In genomic region chr20:9359561-9360308, GRCh38 we compare ENCODE assay signal across 8 cellular contexts.
DNase-seq lines count a peak whose midpoint lies in the region; ATAC-seq and TF ChIP-seq lines count a peak whose summit lies in the region.

No MANE protein-coding gene starts in this region.

- ATAC-seq in activated CD8-positive, alpha-beta memory T cell treated with anti-CD3 and anti-CD28 coated beads, Interleukin-2, amount 10 ng/mL, durations not matched to agents 7 days and 5 days = no peak

- no peak overlapping the region for H2BK120ac ChIP-seq in neuronal stem cell (ENCODE audit: low read depth, low read length)

- H4K8ac ChIP-seq in neuronal stem cell (ENCODE audit: low read depth, low read length) = no peak overlapping the region

- H3K9ac ChIP-seq in neuronal stem cell (ENCODE audit: low read depth, low read length, poor library complexity) = no peak overlapping the region

- H3K27ac ChIP-seq in PC-9 = no peak overlapping the region
- H3K27ac ChIP-seq in esophagus squamous epithelium = peak overlapping the region in 2 of 4 donors; percentile 29 to 31
- H3K27ac ChIP-seq in neuronal stem cell (replicated peaks; ENCODE audit: low read length) = peak overlapping the region; percentile 16

- no peak for TF ChIP-seq POLR2A in esophagus squamous epithelium (IDR thresholded peaks at IDR 0.05)

- H3K4me3 ChIP-seq in BE2C (ENCODE audit: low read depth, low read length) = peak overlapping the region; percentile 33
- no peak overlapping the region for H3K4me3 ChIP-seq in PC-9
- H3K4me3 ChIP-seq in esophagus squamous epithelium = no peak overlapping the region
- no peak overlapping the region for H3K4me3 ChIP-seq in neuronal stem cell (ENCODE audit: low read length in 2 of 2)

- H3K79me1 ChIP-seq in neuronal stem cell (ENCODE audit: low read depth, low read length) = no peaks in the 10 kb centered on the region

- H3K14ac ChIP-seq in neuronal stem cell (ENCODE audit: low read length) = no peak overlapping the region

- no peaks in the 10 kb centered on the region; the same call in 1 of the 2 replicates for H4K20me1 ChIP-seq in PC-9 (ENCODE audit: insufficient read depth)

- H2BK15ac ChIP-seq in neuronal stem cell (ENCODE audit: low read length) = no peak overlapping the region

- H3K4me1 ChIP-seq in BE2C = peaks cover 14% of the 10 kb centered on the region
- H3K4me1 ChIP-seq in PC-9 (replicated peaks; ENCODE audit: insufficient read depth) = no peaks in the 10 kb centered on the region
- peaks cover 0 to 18% (median 0%) of the 10 kb centered on the region in 3 donors for H3K4me1 ChIP-seq in esophagus squamous epithelium
- H3K4me1 ChIP-seq in neuronal stem cell (ENCODE audit: control insufficient read depth in 2 of 2, insufficient read depth in 1 of 2, low read depth in 1 of 2, low read length in 2 of 2) = peaks cover 8 to 16% of the 10 kb centered on the region in 2 donors

- H3K23ac ChIP-seq in neuronal stem cell (ENCODE audit: low read depth, low read length, poor library complexity) = no peak overlapping the region

- H3K36me3 ChIP-seq in BE2C (peaks cover 21% of the 10 kb centered on the region), PC-9 (ENCODE audit: low read depth) (no peaks in the 10 kb centered on the region), esophagus squamous epithelium (no peaks in the 10 kb centered on the region), neuronal stem cell (replicated peaks in 1 of 2; ENCODE audit: control insufficient read depth in 2 of 2, insufficient read depth in 2 of 2, low read length in 2 of 2) (peaks cover 3 to 15% of the 10 kb centered on the region in 2 donors)

- H3K9me3 ChIP-seq in BE2C (no peaks in the 10 kb centered on the region), PC-9 (ENCODE audit: insufficient read depth, low read depth) (no peaks in the 10 kb centered on the region), esophagus squamous epithelium (no peaks in the 10 kb centered on the region), neuronal stem cell (replicated peaks in 1 of 2; ENCODE audit: control insufficient read depth in 2 of 2, insufficient read depth in 1 of 2, low read depth in 1 of 2, low read length in 2 of 2) (peaks cover 0 to 3% of the 10 kb centered on the region in 2 donors)

- intact Hi-C loops in PC-9 (cut with micrococcal nuclease; ENCODE audit: unreplicated experiment) (loop anchor here (1.0 to 2.0 kb wide), 3 partner anchors 291 to 569 kb away; partner anchors contain the start of gene PLCB4), esophagus squamous epithelium (cut with DNase I) (loop anchor here (10.0 kb wide), 1 partner anchor 505 kb away; no protein-coding TSS in a partner anchor)

- 53 to 54% methylated on average over 14 of the region's 14 CpGs for WGBS in esophagus squamous epithelium, 2 donors
- WGBS in neuronal stem cell (ENCODE audit: extremely low coverage in 2 of 2, insufficient read length in 2 of 2, insufficient replicate concordance in 1 of 2), 2 donors = no CpG with 5 or more reads among the region's 14 CpGs

- H3K27me3 ChIP-seq in BE2C (no peaks in the 10 kb centered on the region), PC-9 (ENCODE audit: insufficient read depth, low read depth) (no peaks in the 10 kb centered on the region), esophagus squamous epithelium (no peaks in the 10 kb centered on the region), neuronal stem cell (ENCODE audit: control insufficient read depth in 3 of 3, insufficient read depth in 3 of 3, low read depth in 1 of 3, low read length in 3 of 3) (no peaks in the 10 kb centered on the region)

- H3K9me3 Mint-ChIP-seq in activated CD8-positive, alpha-beta memory T cell treated with anti-CD3 and anti-CD28 coated beads, Interleukin-2, amount 10 ng/mL, durations not matched to agents 7 days and 5 days (ENCODE audit: low read depth) = no peaks in the 10 kb centered on the region

- H3K27ac Mint-ChIP-seq in activated CD8-positive, alpha-beta memory T cell treated with anti-CD3 and anti-CD28 coated beads, Interleukin-2, amount 10 ng/mL, durations not matched to agents 7 days and 5 days = no peak overlapping the region

- H3K4me1 Mint-ChIP-seq in activated CD8-positive, alpha-beta memory T cell treated with anti-CD3 and anti-CD28 coated beads, Interleukin-2, amount 10 ng/mL, durations not matched to agents 7 days and 5 days = no peaks in the 10 kb centered on the region

- POLR2A ChIA-PET in PC-9 (lab: Charles Lee; ENCODE audit: unreplicated experiment) = interaction anchor here (0.6 kb wide), 1 partner anchor 443 kb away, joined by 4 read pairs; no protein-coding TSS in a partner anchor

- no peak overlapping the region for H2AK5ac ChIP-seq in neuronal stem cell (ENCODE audit: low read depth, low read length)

- H3K9me2 ChIP-seq in PC-9 (ENCODE audit: insufficient read depth) = no peaks in the 10 kb centered on the region

- peak; percentile 74 for TF ChIP-seq CTCF in BE2C (IDR thresholded peaks at IDR 0.05; ENCODE audit: low read depth, low read length)
- peak; percentile 75 for TF ChIP-seq CTCF in PC-9 (conservative IDR thresholded peaks at IDR 0.05)
- TF ChIP-seq CTCF in esophagus squamous epithelium (IDR thresholded peaks at IDR 0.05) = peak in 5 of 6 experiments; percentile 27 to 62 (median 44)

- DNase-seq in BE2C (peak; percentile 69), HPDE6-E6E7 (ENCODE audit: extremely low spot score) (peak; percentile 19), PC-9 (peak; percentile 37 to 39), esophagus squamous epithelium (lab: John Stamatoyannopoulos, UW) (no peak), neuronal stem cell (ENCODE audit: low spot score) (peak; percentile 56), NCI-H187 treated with DMSO at 0.1 percent for 48 hours (lab: John Stamatoyannopoulos, UW) (no peak)
- no peak for DNase-seq in activated CD8-positive, alpha-beta memory T cell treated with anti-CD3 and anti-CD28 coated beads, Interleukin-2, amount 10 ng/mL, durations not matched to agents 7 days and 5 days
- DNase-seq in activated CD8-positive, alpha-beta memory T cell treated with anti-CD3 and anti-CD28 coated beads for 24 hours = no peak

- no peak overlapping the region for H4K91ac ChIP-seq in neuronal stem cell (ENCODE audit: low read depth, low read length, poor library complexity)

- H3K4me3 Mint-ChIP-seq in activated CD8-positive, alpha-beta memory T cell treated with anti-CD3 and anti-CD28 coated beads, Interleukin-2, amount 10 ng/mL, durations not matched to agents 7 days and 5 days = no peak overlapping the region

- no peak overlapping the region for H2AFZ ChIP-seq in PC-9
- H2AFZ ChIP-seq in neuronal stem cell (ENCODE audit: low read length) = no peak overlapping the region

- no peak overlapping the region for H2BK5ac ChIP-seq in neuronal stem cell (ENCODE audit: low read length)

- no peak overlapping the region for H3K4ac ChIP-seq in neuronal stem cell (ENCODE audit: low read length)

- no peaks in the 10 kb centered on the region for H3K79me2 ChIP-seq in PC-9 (ENCODE audit: low read depth)

- H3K18ac ChIP-seq in neuronal stem cell (ENCODE audit: low read length) = no peak overlapping the region

- no TSS peak for BruUV-seq in PC-9 (replicated peaks; lab: Mats Ljungman, UMichigan)

- no peaks in the 10 kb centered on the region for H3K27me3 Mint-ChIP-seq in activated CD8-positive, alpha-beta memory T cell treated with anti-CD3 and anti-CD28 coated beads, Interleukin-2, amount 10 ng/mL, durations not matched to agents 7 days and 5 days

- no peak overlapping the region for H2BK12ac ChIP-seq in neuronal stem cell (ENCODE audit: low read length)

- H3F3A ChIP-seq in PC-9 (ENCODE audit: insufficient read depth, low read depth) = no peaks in the 10 kb centered on the region

- no peak overlapping the region for H3K4me2 ChIP-seq in PC-9
- no peak overlapping the region for H3K4me2 ChIP-seq in neuronal stem cell (ENCODE audit: insufficient read depth, low read length, poor library complexity, severe bottlenecking)

- CTCF ChIA-PET in PC-9 (lab: Charles Lee) = interaction anchor here (0.6 to 0.7 kb wide), 2 partner anchors 459 to 507 kb away, joined by 3 read pairs; no protein-coding TSS in a partner anchor
- CTCF ChIA-PET in activated CD8-positive, alpha-beta memory T cell treated with anti-CD3 and anti-CD28 coated beads, Interleukin-2, amount 10 ng/mL, durations not matched to agents 7 days and 5 days (lab: Charles Lee) = no interaction called here

- H3K36me3 Mint-ChIP-seq in activated CD8-positive, alpha-beta memory T cell treated with anti-CD3 and anti-CD28 coated beads, Interleukin-2, amount 10 ng/mL, durations not matched to agents 7 days and 5 days = no peaks in the 10 kb centered on the region

Comparison
In these comparisons a context has a peak if more than half of its experiments do, and no peak if none do; other contexts are left out.
1. DNase-seq: peak in BE2C (single experiment), HPDE6-E6E7 (single experiment), PC-9 (2 of 2) and neuronal stem cell (single experiment); none in esophagus squamous epithelium (single experiment), activated CD8-positive, alpha-beta memory T cell treated with anti-CD3 and anti-CD28 coated beads, Interleukin-2, amount 10 ng/mL, durations not matched to agents 7 days and 5 days (single experiment), activated CD8-positive, alpha-beta memory T cell treated with anti-CD3 and anti-CD28 coated beads for 24 hours (single experiment) and NCI-H187 treated with DMSO at 0.1 percent for 48 hours (single experiment).
2. Peak in every context shown above with its lines, with median percentiles within 50 percentile points of each other: CTCF ChIP-seq.